In the genomic region with DNA sequence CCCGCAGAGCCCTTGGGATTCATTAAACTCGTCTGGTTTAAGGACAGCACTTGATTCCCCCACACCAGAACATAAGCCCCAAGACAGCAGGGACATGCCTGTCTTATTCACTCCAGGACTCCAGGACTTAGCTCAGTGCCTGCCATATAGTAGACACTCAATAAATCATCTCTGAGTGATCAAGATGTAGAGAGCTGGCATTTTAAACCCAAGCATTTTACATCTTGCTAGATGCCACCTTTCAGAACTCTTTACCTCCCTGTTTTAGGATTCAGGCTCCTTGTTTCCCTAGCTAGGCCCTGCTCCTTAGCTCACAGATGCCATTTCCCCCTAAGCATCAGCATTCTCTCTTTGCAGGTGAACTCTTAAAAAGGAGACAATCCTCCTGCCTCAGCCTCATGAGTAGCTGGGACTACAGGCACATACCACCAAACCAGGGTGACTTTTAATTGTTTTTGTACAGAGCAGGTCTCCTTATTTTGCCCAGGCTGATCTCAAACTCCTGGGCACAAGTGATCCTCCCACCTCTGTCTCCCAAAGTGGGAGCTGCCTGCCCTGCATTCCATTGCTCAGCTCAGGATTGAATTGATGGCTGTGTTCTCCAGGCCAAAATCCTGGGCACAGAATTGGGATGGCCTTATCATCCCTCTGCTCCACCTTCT, we compare ENCODE assay signal across 18 cellular contexts. TPM values are rescaled to one million over a fixed set of nuclear protein-coding genes. Genes with fewer than 3 reads are reported as not detected.
DNase-seq lines count a peak whose midpoint lies in the region; ATAC-seq and TF ChIP-seq lines count a peak whose summit lies in the region.
"Had no signal": no experiment of that assay in that cellular context is flagged by ENCODE, and none has a peak within 500 bp of the region (broad histone marks: within the 10 kb centered on the region; RNA-seq: fewer than 3 reads in every experiment).

No MANE protein-coding gene starts in this region.

- peak overlapping the region; percentile 30 for H2AFZ ChIP-seq in parathyroid adenoma

- H3K27me3 ChIP-seq in Caco-2 (replicated peaks; ENCODE audit: control insufficient read depth, insufficient read depth, low read length) (no peaks in the 10 kb centered on the region), parathyroid adenoma (ENCODE audit: control insufficient read depth, insufficient read depth, low read length) (no peaks in the 10 kb centered on the region)

- H3K4me2 ChIP-seq in parathyroid adenoma (ENCODE audit: low read length), result no peak overlapping the region

- POLR2A ChIA-PET in Caco-2 (lab: Charles Lee), result no interaction called here

- peaks cover 6% of the 10 kb centered on the region for H3K36me3 Mint-ChIP-seq in Caco-2 (ENCODE audit: insufficient read depth, unreplicated experiment)

- no TSS peak for BruUV-seq in Caco-2 (replicated peaks; lab: Mats Ljungman, UMichigan)

- H3K27ac Mint-ChIP-seq in Caco-2 (ENCODE audit: unreplicated experiment), result peak overlapping the region; percentile 78

- no peaks in the 10 kb centered on the region for H3K27me3 Mint-ChIP-seq in Caco-2 (ENCODE audit: insufficient read depth, unreplicated experiment)

- H3K4me3 ChIP-seq in Caco-2 (ENCODE audit: low read depth, low read length) (no peak overlapping the region), parathyroid adenoma (ENCODE audit: low read depth, low read length) (no peak overlapping the region)

- TF ChIP-seq CTCF in Caco-2 (IDR thresholded peaks at IDR 0.05; ENCODE audit: insufficient read depth in 1 of 2, low read depth in 1 of 2, low read length in 1 of 2, severe bottlenecking in 1 of 2, unreplicated experiment in 1 of 2), result no peak
- TF ChIP-seq CTCF in parathyroid adenoma (IDR thresholded peaks at IDR 0.05), result no peak

- H3K9me3 Mint-ChIP-seq in Caco-2 (ENCODE audit: unreplicated experiment), result no peaks in the 10 kb centered on the region

- TF ChIP-seq POLR2A in erythroblast (IDR thresholded peaks at IDR 0.05; ENCODE audit: low read length), result peak; percentile 7

- H3K4me1 ChIP-seq in Caco-2 (peaks cover 65% of the 10 kb centered on the region), parathyroid adenoma (peaks cover 41% of the 10 kb centered on the region)

- H3K4me1 Mint-ChIP-seq in Caco-2 (ENCODE audit: low read depth, unreplicated experiment), result peaks cover 46% of the 10 kb centered on the region

- DNase-seq in Caco-2, result no peak
- DNase-seq in NCI-H226, result peak; percentile 46
- DNase-seq in erythroblast (lab: John Stamatoyannopoulos, UW), result no peak
- no peak for DNase-seq in NOMO-1 treated with DMSO at 0.1 percent for 48 hours (lab: John Stamatoyannopoulos, UW; ENCODE audit: unreplicated experiment)
- no peak for DNase-seq in epidermal melanocyte (ENCODE audit: insufficient read length, low spot score)
- DNase-seq: EL, Karpas-422, NCI-H1105 treated with DMSO at 0.1 percent for 48 hours, NCI-H1694 treated with DMSO at 0.1 percent for 48 hours, NCI-H2107, NCI-H2227 treated with DMSO at 0.1 percent for 48 hours, NCI-H524 treated with DMSO at 0.1 percent for 48 hours had no signal

- no peak overlapping the region for H3K4me3 Mint-ChIP-seq in Caco-2 (ENCODE audit: unreplicated experiment)

- no peaks in the 10 kb centered on the region for H3K36me3 ChIP-seq in Caco-2 (ENCODE audit: control insufficient read depth, insufficient read depth, low read length)
- H3K36me3 ChIP-seq in parathyroid adenoma (ENCODE audit: control insufficient read depth, insufficient read depth, low read length), result no peaks in the 10 kb centered on the region

- H3K79me2 ChIP-seq in parathyroid adenoma, result no peaks in the 10 kb centered on the region

- no peak overlapping the region for H3K9ac ChIP-seq in parathyroid adenoma

- H3K27ac ChIP-seq in parathyroid adenoma, result no peak overlapping the region
- H3K27ac ChIP-seq: C4-2B had no signal

- H3K9me3 ChIP-seq in Caco-2, result no peaks in the 10 kb centered on the region
- H3K9me3 ChIP-seq in parathyroid adenoma (ENCODE audit: control insufficient read depth, low read length), result no peaks in the 10 kb centered on the region

- CTCF ChIA-PET in Caco-2 (lab: Charles Lee), result no interaction called here

- no peak for ATAC-seq in HG02571 (IDR thresholded peaks at IDR 0.05; ENCODE audit: unreplicated experiment)
- no peak for ATAC-seq in HG03196 (IDR thresholded peaks at IDR 0.05; ENCODE audit: unreplicated experiment)
- ATAC-seq: HCT116, Panc1 had no signal

- intact Hi-C loops in Caco-2 (cut with micrococcal nuclease; ENCODE audit: unreplicated experiment), result loop anchor here (5.0 kb wide), 1 partner anchor 34 kb away; no protein-coding TSS in a partner anchor

RNA-seq across cellular contexts. Expression of gene CPEB4, which starts 32.0 kb away (rescaled TPM):
- total RNA-seq in Caco-2 (2022), result 21.4 and 25.1 TPM in 2 replicates
